ENCODE assay signal across 10 cellular contexts in the genomic region with DNA sequence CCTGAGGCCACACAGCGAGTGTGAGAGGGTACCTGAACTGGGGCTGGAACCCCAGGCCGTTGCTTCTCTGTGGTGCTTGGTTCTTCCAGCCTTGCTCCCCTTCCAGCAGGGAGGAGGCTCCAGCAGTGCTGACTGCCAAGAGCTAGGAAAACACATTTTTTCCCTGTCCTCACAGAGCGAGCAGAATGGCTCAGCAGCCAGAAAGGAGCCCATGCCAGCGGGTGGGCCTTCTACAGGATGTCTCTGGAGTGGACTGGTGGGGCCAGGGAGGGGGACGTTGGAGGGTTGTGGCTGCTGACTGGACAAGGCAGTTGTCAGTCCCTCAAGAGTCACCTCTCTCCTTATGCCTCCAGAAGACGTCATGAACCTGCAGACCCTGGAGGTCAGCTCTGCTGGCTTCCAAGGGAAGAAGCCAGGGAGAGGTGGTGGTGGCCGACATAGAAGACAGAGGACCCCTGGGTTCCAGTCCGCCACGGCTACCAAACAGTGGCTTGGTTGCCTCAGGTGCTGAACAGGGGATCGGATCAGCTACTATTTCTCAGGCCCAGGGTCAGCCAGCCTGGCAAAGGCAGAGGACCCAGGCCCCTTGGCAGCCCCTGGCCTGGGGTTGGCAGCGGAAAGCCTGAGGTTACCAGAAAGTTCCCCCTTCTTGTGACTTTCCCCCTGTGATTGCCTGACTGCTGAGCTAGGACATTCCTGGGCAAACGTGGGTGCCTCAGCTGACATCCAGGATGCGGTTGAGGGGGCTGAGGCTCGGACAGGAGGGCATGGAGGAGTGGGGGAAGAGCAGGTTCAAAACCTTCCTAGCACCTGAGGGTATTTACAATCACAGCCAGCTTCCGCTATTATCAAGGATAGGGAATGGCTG.
DNase-seq lines count a peak whose midpoint lies in the region; TF ChIP-seq lines count a peak whose summit lies in the region.
"Had no signal": no experiment of that assay in that cellular context is flagged by ENCODE, and none has a peak within 500 bp of the region (broad histone marks: within the 10 kb centered on the region; RNA-seq: fewer than 3 reads in every experiment).

No MANE protein-coding gene starts in this region.

- H3K27me3 Mint-ChIP-seq in dendritic cell treated with granulocyte-macrophage colony-stimulating factor and Interleukin-4, amounts not matched to agents 40 ng/mL and 50 ng/mL, for 4 days, result peaks cover 8% of the 10 kb centered on the region
- H3K27me3 Mint-ChIP-seq: activated naive CD8-positive, alpha-beta T cell treated with anti-CD3 and anti-CD28 coated beads, Interleukin-2, amount 10 ng/mL, durations not matched to agents 7 days and 5 days; stimulated activated naive B cell treated with anti-CD40 and anti-IgM and Interleukin-4, amounts not matched to agents 10 μg/mL and 1 μg/mL and 100 μg/mL, for 72 hours had no signal

- H3K36me3 Mint-ChIP-seq in dendritic cell treated with granulocyte-macrophage colony-stimulating factor and Interleukin-4, amounts not matched to agents 40 ng/mL and 50 ng/mL, for 4 days (ENCODE audit: low read depth), result no peaks in the 10 kb centered on the region

- intact Hi-C loops in dendritic cell treated with granulocyte-macrophage colony-stimulating factor and Interleukin-4, amounts not matched to agents 40 ng/mL and 50 ng/mL, for 4 days (cut with micrococcal nuclease), result loop anchor here (10.0 kb wide), 1 partner anchor 61 kb away; no protein-coding TSS in a partner anchor
- intact Hi-C loops in tibial artery (cut with DNase I; ENCODE audit: low total_unique reads), result loop anchor here (10.0 kb wide), 1 partner anchor 109 kb away; the partner anchor contains the start of gene CSNK1E

- peaks cover 86% of the 10 kb centered on the region for H3K4me1 Mint-ChIP-seq in dendritic cell treated with granulocyte-macrophage colony-stimulating factor and Interleukin-4, amounts not matched to agents 40 ng/mL and 50 ng/mL, for 4 days (ENCODE audit: low read depth)

- no peaks in the 10 kb centered on the region for H3K36me3 ChIP-seq in Loucy (ENCODE audit: insufficient read depth, low read length)
- H3K36me3 ChIP-seq in tibial artery, result peaks cover 0 to 5% (median 0%) of the 10 kb centered on the region in 3 donors

- H3K4me1 ChIP-seq in Loucy (ENCODE audit: insufficient read depth, low read length, poor library complexity, severe bottlenecking), result peaks cover 41% of the 10 kb centered on the region
- peaks cover 8 to 37% (median 33%) of the 10 kb centered on the region in 4 donors for H3K4me1 ChIP-seq in tibial artery

- H3K9me3 ChIP-seq in Loucy (ENCODE audit: insufficient read depth, low read depth, low read length), result no peaks in the 10 kb centered on the region
- no peaks in the 10 kb centered on the region for H3K9me3 ChIP-seq in tibial artery

- peak overlapping the region; percentile 96 to 100 for H3K27ac ChIP-seq in tibial artery

- H3K27me3 ChIP-seq in Loucy (ENCODE audit: insufficient read depth, low read length, poor library complexity, severe bottlenecking) (no peaks in the 10 kb centered on the region), tibial artery (no peaks in the 10 kb centered on the region)

- no peak overlapping the region for H3K4me3 Mint-ChIP-seq in dendritic cell treated with granulocyte-macrophage colony-stimulating factor and Interleukin-4, amounts not matched to agents 40 ng/mL and 50 ng/mL, for 4 days

- no peaks in the 10 kb centered on the region for H3K9me2 ChIP-seq in Loucy (replicated peaks; ENCODE audit: low read depth, low read length)

- H3F3A ChIP-seq in Loucy (ENCODE audit: low read depth), result peaks cover 3% of the 10 kb centered on the region; the same call in 1 of the 2 replicates

- H3K9me3 Mint-ChIP-seq in dendritic cell treated with granulocyte-macrophage colony-stimulating factor and Interleukin-4, amounts not matched to agents 40 ng/mL and 50 ng/mL, for 4 days, result no peaks in the 10 kb centered on the region
- H3K9me3 Mint-ChIP-seq: activated naive CD8-positive, alpha-beta T cell treated with anti-CD3 and anti-CD28 coated beads, Interleukin-2, amount 10 ng/mL, durations not matched to agents 7 days and 5 days had no signal

- peak overlapping the region; percentile 99 for H3K4me2 ChIP-seq in Loucy (ENCODE audit: low read depth, low read length, poor library complexity, severe bottlenecking)

- DNase-seq in medulla oblongata (ENCODE audit: extremely low spot score), result peak; percentile 79
- peak; percentile 93 to 97 for DNase-seq in tibial artery
- DNase-seq in KG1 (lab: John Stamatoyannopoulos, UW), result no peak
- no peak for DNase-seq in NCI-H2227 treated with DMSO at 0.1 percent for 48 hours (lab: John Stamatoyannopoulos, UW)
- no peak for DNase-seq in superior temporal gyrus (ENCODE audit: extremely low spot score)
- no peak for DNase-seq in GF-D8 (lab: John Stamatoyannopoulos, UW)

- no peak overlapping the region for H2AFZ ChIP-seq in Loucy (ENCODE audit: low read length)

- H3K27ac Mint-ChIP-seq in dendritic cell treated with granulocyte-macrophage colony-stimulating factor and Interleukin-4, amounts not matched to agents 40 ng/mL and 50 ng/mL, for 4 days, result peak overlapping the region; percentile 56

- H3K79me2 ChIP-seq in Loucy (ENCODE audit: insufficient read depth, low read length), result no peaks in the 10 kb centered on the region

- no peak overlapping the region for H3K9ac ChIP-seq in Loucy (ENCODE audit: low read depth, low read length, poor library complexity, severe bottlenecking)

- TF ChIP-seq CTCF in Loucy (conservative IDR thresholded peaks at IDR 0.05; ENCODE audit: low read length), result no peak
- TF ChIP-seq CTCF in tibial artery (IDR thresholded peaks at IDR 0.05), result no peak

- H3K4me3 ChIP-seq in Loucy (ENCODE audit: low read length, poor library complexity, severe bottlenecking) (peak overlapping the region; percentile 22), tibial artery (peak overlapping the region; percentile 18 to 24)

- H4K20me1 ChIP-seq in Loucy (ENCODE audit: insufficient read depth, low read length, poor library complexity, severe bottlenecking), result no peaks in the 10 kb centered on the region

Comparison
In these comparisons a context has a peak if more than half of its experiments do, and no peak if none do; other contexts are left out.
1. DNase-seq: peak in medulla oblongata (single experiment) and tibial artery (2 of 2); none in KG1 (single experiment), NCI-H2227 treated with DMSO at 0.1 percent for 48 hours (single experiment), superior temporal gyrus (single experiment) and GF-D8 (single experiment).